In genomic region chr9:19201899-19202891, GRCh38 we compare ENCODE assay signal across 1 cellular context.
A peak's percentile ranks its signal among the peaks of the same experiment; 100 is the strongest.
TF ChIP-seq lines count a peak whose summit lies in the region.

No MANE protein-coding gene starts in this region.

TF ChIP-seq in HepG2, 621 proteins besides CTCF, POLR2A, EP300 and RAD21 (continued from another document):
- TF ChIP-seq PLSCR1 (CRISPR knock-in tag; IDR thresholded peaks at IDR 0.05; ENCODE audit: borderline replicate concordance) (no peak), ZNF605 (CRISPR knock-in tag; IDR thresholded peaks at IDR 0.05) (peak; percentile 44; the same call in 1 of the 2 replicates), FOXA1 (IDR thresholded peaks at IDR 0.05) (peak; percentile 69), FOXA1 (CRISPR knock-in tag; IDR thresholded peaks at IDR 0.05) (peak; percentile 86), ZNF136 (CRISPR knock-in tag; IDR thresholded peaks at IDR 0.05; ENCODE audit: low read depth) (0 out of 2 replicates have a peak, but pooled peaks have one; percentile 65), ESRRA (CRISPR knock-in tag; IDR thresholded peaks at IDR 0.05; ENCODE audit: low read depth) (no peak), ZNF331 (CRISPR knock-in tag; IDR thresholded peaks at IDR 0.05) (peak; percentile 48; the same call in 1 of the 2 replicates), ATF2 (CRISPR knock-in tag; IDR thresholded peaks at IDR 0.05) (no peak; the same call in 1 of the 2 replicates), ZNF619 (CRISPR knock-in tag; IDR thresholded peaks at IDR 0.05) (no peak), PTBP1 (IDR thresholded peaks at IDR 0.05; ENCODE audit: low read depth, low read length, poor library complexity, severe bottlenecking) (no peak), YEATS2 (CRISPR knock-in tag; IDR thresholded peaks at IDR 0.05; ENCODE audit: borderline replicate concordance) (peak; percentile 16; the same call in 1 of the 2 replicates), STAG1 (CRISPR knock-in tag; IDR thresholded peaks at IDR 0.05) (no peak), IKZF5 (CRISPR knock-in tag; IDR thresholded peaks at IDR 0.05) (no peak), POGK (CRISPR knock-in tag; conservative IDR thresholded peaks at IDR 0.05) (0 out of 2 replicates have a peak, but pooled peaks have one; percentile 26), DNMT3B (CRISPR knock-in tag; conservative IDR thresholded peaks at IDR 0.05) (no peak), ZSCAN21 (CRISPR knock-in tag; IDR thresholded peaks at IDR 0.05; ENCODE audit: borderline replicate concordance) (0 out of 2 replicates have a peak, but pooled peaks have one; percentile 35), ZNF724P (CRISPR knock-in tag; IDR thresholded peaks at IDR 0.05; ENCODE audit: borderline replicate concordance) (no peak), PRMT3 (CRISPR knock-in tag; IDR thresholded peaks at IDR 0.05; ENCODE audit: borderline replicate concordance, low read depth) (no peak), CC2D1A (CRISPR knock-in tag; IDR thresholded peaks at IDR 0.05) (no peak), TEAD2 (CRISPR knock-in tag; IDR thresholded peaks at IDR 0.05) (no peak), GABPB1 (CRISPR knock-in tag; IDR thresholded peaks at IDR 0.05) (0 out of 2 replicates have a peak, but pooled peaks have one; percentile 13), ZNF281 (CRISPR knock-in tag; IDR thresholded peaks at IDR 0.05; ENCODE audit: borderline replicate concordance) (peak; percentile 85; the same call in 1 of the 2 replicates), EHMT2 (IDR thresholded peaks at IDR 0.05; ENCODE audit: borderline replicate concordance, low read depth, low read length) (no peak), NFE2 (CRISPR knock-in tag; IDR thresholded peaks at IDR 0.05) (no peak)
- TF ChIP-seq, protein P1, sequence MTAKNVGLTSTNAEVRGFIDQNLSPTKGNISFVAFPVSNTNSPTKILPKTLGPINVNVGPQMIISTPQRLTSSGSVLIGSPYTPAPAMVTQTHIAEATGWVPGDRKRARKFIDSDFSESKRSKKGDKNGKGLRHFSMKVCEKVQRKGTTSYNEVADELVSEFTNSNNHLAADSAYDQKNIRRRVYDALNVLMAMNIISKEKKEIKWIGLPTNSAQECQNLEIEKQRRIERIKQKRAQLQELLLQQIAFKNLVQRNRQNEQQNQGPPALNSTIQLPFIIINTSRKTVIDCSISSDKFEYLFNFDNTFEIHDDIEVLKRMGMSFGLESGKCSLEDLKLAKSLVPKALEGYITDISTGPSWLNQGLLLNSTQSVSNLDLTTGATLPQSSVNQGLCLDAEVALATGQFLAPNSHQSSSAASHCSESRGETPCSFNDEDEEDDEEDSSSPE (CRISPR knock-in tag; IDR thresholded peaks at IDR 0.05), result peak; percentile 25; the same call in 1 of the 2 replicates
- TF ChIP-seq, protein P2, sequence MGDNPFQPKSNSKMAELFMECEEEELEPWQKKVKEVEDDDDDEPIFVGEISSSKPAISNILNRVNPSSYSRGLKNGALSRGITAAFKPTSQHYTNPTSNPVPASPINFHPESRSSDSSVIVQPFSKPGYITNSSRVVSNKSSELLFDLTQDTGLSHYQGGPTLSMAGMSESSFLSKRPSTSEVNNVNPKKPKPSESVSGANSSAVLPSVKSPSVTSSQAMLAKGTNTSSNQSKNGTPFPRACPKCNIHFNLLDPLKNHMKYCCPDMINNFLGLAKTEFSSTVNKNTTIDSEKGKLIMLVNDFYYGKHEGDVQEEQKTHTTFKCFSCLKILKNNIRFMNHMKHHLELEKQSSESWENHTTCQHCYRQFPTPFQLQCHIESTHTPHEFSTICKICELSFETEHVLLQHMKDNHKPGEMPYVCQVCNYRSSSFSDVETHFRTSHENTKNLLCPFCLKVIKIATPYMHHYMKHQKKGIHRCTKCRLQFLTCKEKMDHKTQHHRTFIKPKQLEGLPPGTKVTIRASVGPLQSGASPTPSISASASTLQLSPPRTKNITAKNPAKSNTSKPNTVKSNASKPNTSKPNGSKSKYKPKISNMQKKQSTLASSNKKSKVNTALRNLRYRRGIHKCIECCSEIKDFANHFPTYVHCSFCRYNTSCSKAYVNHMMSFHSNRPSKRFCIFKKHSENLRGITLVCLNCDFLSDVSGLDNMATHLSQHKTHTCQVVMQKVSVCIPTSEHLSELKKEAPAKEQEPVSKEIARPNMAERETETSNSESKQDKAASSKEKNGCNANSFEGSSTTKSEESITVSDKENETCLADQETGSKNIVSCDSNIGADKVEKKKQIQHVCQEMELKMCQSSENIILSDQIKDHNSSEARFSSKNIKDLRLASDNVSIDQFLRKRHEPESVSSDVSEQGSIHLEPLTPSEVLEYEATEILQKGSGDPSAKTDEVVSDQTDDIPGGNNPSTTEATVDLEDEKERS (CRISPR knock-in tag; IDR thresholded peaks at IDR 0.05), result no peak
- TF ChIP-seq, protein P3, sequence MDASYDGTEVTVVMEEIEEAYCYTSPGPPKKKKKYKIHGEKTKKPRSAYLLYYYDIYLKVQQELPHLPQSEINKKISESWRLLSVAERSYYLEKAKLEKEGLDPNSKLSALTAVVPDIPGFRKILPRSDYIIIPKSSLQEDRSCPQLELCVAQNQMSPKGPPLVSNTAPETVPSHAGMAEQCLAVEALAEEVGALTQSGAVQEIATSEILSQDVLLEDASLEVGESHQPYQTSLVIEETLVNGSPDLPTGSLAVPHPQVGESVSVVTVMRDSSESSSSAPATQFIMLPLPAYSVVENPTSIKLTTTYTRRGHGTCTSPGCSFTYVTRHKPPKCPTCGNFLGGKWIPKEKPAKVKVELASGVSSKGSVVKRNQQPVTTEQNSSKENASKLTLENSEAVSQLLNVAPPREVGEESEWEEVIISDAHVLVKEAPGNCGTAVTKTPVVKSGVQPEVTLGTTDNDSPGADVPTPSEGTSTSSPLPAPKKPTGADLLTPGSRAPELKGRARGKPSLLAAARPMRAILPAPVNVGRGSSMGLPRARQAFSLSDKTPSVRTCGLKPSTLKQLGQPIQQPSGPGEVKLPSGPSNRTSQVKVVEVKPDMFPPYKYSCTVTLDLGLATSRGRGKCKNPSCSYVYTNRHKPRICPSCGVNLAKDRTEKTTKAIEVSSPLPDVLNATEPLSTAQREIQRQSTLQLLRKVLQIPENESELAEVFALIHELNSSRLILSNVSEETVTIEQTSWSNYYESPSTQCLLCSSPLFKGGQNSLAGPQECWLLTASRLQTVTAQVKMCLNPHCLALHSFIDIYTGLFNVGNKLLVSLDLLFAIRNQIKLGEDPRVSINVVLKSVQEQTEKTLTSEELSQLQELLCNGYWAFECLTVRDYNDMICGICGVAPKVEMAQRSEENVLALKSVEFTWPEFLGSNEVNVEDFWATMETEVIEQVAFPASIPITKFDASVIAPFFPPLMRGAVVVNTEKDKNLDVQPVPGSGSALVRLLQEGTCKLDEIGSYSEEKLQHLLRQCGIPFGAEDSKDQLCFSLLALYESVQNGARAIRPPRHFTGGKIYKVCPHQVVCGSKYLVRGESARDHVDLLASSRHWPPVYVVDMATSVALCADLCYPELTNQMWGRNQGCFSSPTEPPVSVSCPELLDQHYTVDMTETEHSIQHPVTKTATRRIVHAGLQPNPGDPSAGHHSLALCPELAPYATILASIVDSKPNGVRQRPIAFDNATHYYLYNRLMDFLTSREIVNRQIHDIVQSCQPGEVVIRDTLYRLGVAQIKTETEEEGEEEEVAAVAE (CRISPR knock-in tag; IDR thresholded peaks at IDR 0.05; ENCODE audit: borderline replicate concordance), result no peak
- TF ChIP-seq, protein P4, sequence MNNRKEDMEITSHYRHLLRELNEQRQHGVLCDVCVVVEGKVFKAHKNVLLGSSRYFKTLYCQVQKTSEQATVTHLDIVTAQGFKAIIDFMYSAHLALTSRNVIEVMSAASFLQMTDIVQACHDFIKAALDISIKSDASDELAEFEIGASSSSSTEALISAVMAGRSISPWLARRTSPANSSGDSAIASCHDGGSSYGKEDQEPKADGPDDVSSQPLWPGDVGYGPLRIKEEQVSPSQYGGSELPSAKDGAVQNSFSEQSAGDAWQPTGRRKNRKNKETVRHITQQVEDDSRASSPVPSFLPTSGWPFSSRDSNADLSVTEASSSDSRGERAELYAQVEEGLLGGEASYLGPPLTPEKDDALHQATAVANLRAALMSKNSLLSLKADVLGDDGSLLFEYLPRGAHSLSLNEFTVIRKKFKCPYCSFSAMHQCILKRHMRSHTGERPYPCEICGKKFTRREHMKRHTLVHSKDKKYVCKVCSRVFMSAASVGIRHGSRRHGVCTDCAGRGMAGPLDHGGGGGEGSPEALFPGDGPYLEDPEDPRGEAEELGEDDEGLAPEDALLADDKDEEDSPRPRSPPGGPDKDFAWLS (CRISPR knock-in tag; IDR thresholded peaks at IDR 0.05; ENCODE audit: borderline replicate concordance), result no peak
